23 cellular contexts compared by ENCODE assay signal in genomic region chr15:27847775-27848710, GRCh38.
DNase-seq lines count a peak whose midpoint lies in the region; TF ChIP-seq lines count a peak whose summit lies in the region.
"Had no signal": no experiment of that assay in that cellular context is flagged by ENCODE, and none has a peak within 500 bp of the region (broad histone marks: within the 10 kb centered on the region; RNA-seq: fewer than 3 reads in every experiment).

No MANE protein-coding gene starts in this region.

- H3K14ac ChIP-seq in neuronal stem cell (ENCODE audit: low read length) = no peak overlapping the region

- no peak overlapping the region for H4K91ac ChIP-seq in neuronal stem cell (ENCODE audit: low read depth, low read length, poor library complexity)

- H3K18ac ChIP-seq in neuronal stem cell (ENCODE audit: low read length) = peak overlapping the region; percentile 70

- peak overlapping the region; percentile 63 for H2AK5ac ChIP-seq in neuronal stem cell (ENCODE audit: low read depth, low read length)

- peaks cover 0 to 6% of the 10 kb centered on the region in 2 donors for H3K4me1 ChIP-seq in neuronal stem cell (ENCODE audit: control insufficient read depth in 2 of 2, insufficient read depth in 1 of 2, low read depth in 1 of 2, low read length in 2 of 2)
- H3K4me1 ChIP-seq in SK-N-SH (ENCODE audit: control insufficient read depth in 1 of 2, insufficient read depth in 2 of 2, low read depth in 1 of 2, low read length in 1 of 2) = no peaks in the 10 kb centered on the region; a peak in 1 of 4 replicates
- H3K4me1 ChIP-seq: BE2C, esophagus squamous epithelium, heart right ventricle had no signal

- no peak for TF ChIP-seq CTCF in SK-N-SH (IDR thresholded peaks at IDR 0.05)
- TF ChIP-seq CTCF in GM10248 (IDR thresholded peaks at IDR 0.05; ENCODE audit: control extremely low read depth, extremely low read depth, low read depth, missing control alignments) = no peak

- H3F3A ChIP-seq in SK-N-SH (replicated peaks; ENCODE audit: insufficient read depth) = no peaks in the 10 kb centered on the region

- H3K27me3 ChIP-seq in neuronal stem cell (ENCODE audit: control insufficient read depth in 3 of 3, insufficient read depth in 3 of 3, low read depth in 1 of 3, low read length in 3 of 3) (no peaks in the 10 kb centered on the region), SK-N-SH (ENCODE audit: insufficient read depth) (no peaks in the 10 kb centered on the region)
- H3K27me3 ChIP-seq: BE2C, esophagus squamous epithelium, foreskin keratinocyte, heart right ventricle had no signal

- POLR2A ChIA-PET in SK-N-SH (lab: Yijun Ruan, JAX) = no interaction called here
- POLR2A ChIA-PET in GM10248 (lab: Yijun Ruan, JAX) = no interaction called here

- no peak overlapping the region for H2BK120ac ChIP-seq in neuronal stem cell (ENCODE audit: low read depth, low read length)

- CTCF ChIA-PET in SK-N-SH (lab: Yijun Ruan, JAX) (interaction anchor here (0.6 kb wide), 1 partner anchor 23 kb away, joined by 3 read pairs; no protein-coding TSS in a partner anchor), GM10248 (lab: Yijun Ruan, JAX) (no interaction called here)

- H3K79me1 ChIP-seq in neuronal stem cell (ENCODE audit: low read depth, low read length) = peaks cover 1% of the 10 kb centered on the region

- H3K79me2 ChIP-seq in SK-N-SH (ENCODE audit: insufficient read depth) = no peaks in the 10 kb centered on the region

- H3K9me2 ChIP-seq in SK-N-SH = no peaks in the 10 kb centered on the region

- H3K4ac ChIP-seq in neuronal stem cell (ENCODE audit: low read length) = no peak overlapping the region

- H3K4me2 ChIP-seq in neuronal stem cell (ENCODE audit: insufficient read depth, low read length, poor library complexity, severe bottlenecking) (no peak overlapping the region), SK-N-SH (no peak overlapping the region)

- no peak for TF ChIP-seq EP300 in SK-N-SH (IDR thresholded peaks at IDR 0.05; ENCODE audit: borderline replicate concordance in 1 of 2, low read depth in 1 of 2, low read length in 1 of 2)

- DNase-seq in NCI-H146 (lab: John Stamatoyannopoulos, UW) (peak; percentile 27), NCI-H2171 treated with DMSO at 0.1 percent for 48 hours (lab: John Stamatoyannopoulos, UW) (peak; percentile 68), cerebellar cortex (ENCODE audit: low spot score) (peak; percentile 63), neuronal stem cell (ENCODE audit: low spot score) (no peak), CD1c-positive myeloid dendritic cell (ENCODE audit: extremely low spot score) (no peak), SK-N-SH (no peak), GM10248 (ENCODE audit: extremely low spot score) (no peak), kidney tubule cell (ENCODE audit: low spot score) (no peak)
- DNase-seq: activated B cell treated with CpG ODN at 0.5 μM for 24 hours; activated naive CD8-positive, alpha-beta T cell treated with anti-CD3 and anti-CD28 coated beads, Interleukin-2, amount 50 U/mL, for 24 hours; activated T-cell treated with anti-CD3 and anti-CD28 coated beads, Interleukin-2, amount 50 U/mL, for 24 hours; BE2C; CD8-positive, alpha-beta memory T cell; esophagus squamous epithelium; foreskin keratinocyte; heart right ventricle; kidney; MV-4-11; naive thymus-derived CD8-positive, alpha-beta T cell; NCI-H187; NCI-H446; NK-92 treated with Interleukin-12 subunit alpha and Interleukin-12 subunit beta, amount 100 ng/mL, for 24 hours; PC-3 had no signal

- peak overlapping the region; percentile 3 for H3K23ac ChIP-seq in neuronal stem cell (ENCODE audit: low read depth, low read length, poor library complexity)

- no peak overlapping the region for H2AFZ ChIP-seq in neuronal stem cell (ENCODE audit: low read length)
- H2AFZ ChIP-seq in SK-N-SH (ENCODE audit: low read depth) = no peak overlapping the region

- no peak overlapping the region for H3K27ac ChIP-seq in neuronal stem cell (replicated peaks; ENCODE audit: low read length)
- H3K27ac ChIP-seq in SK-N-SH (ENCODE audit: low read depth in 2 of 2, low read length in 1 of 2) = no peak overlapping the region
- H3K27ac ChIP-seq: esophagus squamous epithelium, foreskin keratinocyte, heart right ventricle had no signal

- no peak overlapping the region for H2BK15ac ChIP-seq in neuronal stem cell (ENCODE audit: low read length)

- H3K9me3 ChIP-seq in neuronal stem cell (replicated peaks in 1 of 2; ENCODE audit: control insufficient read depth in 2 of 2, insufficient read depth in 1 of 2, low read depth in 1 of 2, low read length in 2 of 2) (peaks cover 0 to 12% of the 10 kb centered on the region in 2 donors), SK-N-SH (no peaks in the 10 kb centered on the region; the same call in 1 of the 2 replicates)
- H3K9me3 ChIP-seq: BE2C, esophagus squamous epithelium had no signal

- no peak for TF ChIP-seq RAD21 in SK-N-SH (IDR thresholded peaks at IDR 0.05; ENCODE audit: low read length)

- H3K36me3 ChIP-seq in neuronal stem cell (replicated peaks in 1 of 2; ENCODE audit: control insufficient read depth in 2 of 2, insufficient read depth in 2 of 2, low read length in 2 of 2) (no peaks in the 10 kb centered on the region), SK-N-SH (replicated peaks in 1 of 2; ENCODE audit: control insufficient read depth in 1 of 2, insufficient read depth in 2 of 2, low read length in 1 of 2) (no peaks in the 10 kb centered on the region)
- H3K36me3 ChIP-seq: BE2C, esophagus squamous epithelium, heart right ventricle had no signal

- H4K8ac ChIP-seq in neuronal stem cell (ENCODE audit: low read depth, low read length) = no peak overlapping the region

- WGBS in neuronal stem cell (ENCODE audit: extremely low coverage in 2 of 2, insufficient read length in 2 of 2, insufficient replicate concordance in 1 of 2), 2 donors = no CpG with 5 or more reads among the region's 15 CpGs
- 34% methylated on average over 12 of the region's 15 CpGs for WGBS in SK-N-SH (ENCODE audit: low lambda C conversion rate)

- H3K9ac ChIP-seq in neuronal stem cell (ENCODE audit: low read depth, low read length, poor library complexity) = no peak overlapping the region
- H3K9ac ChIP-seq in SK-N-SH = no peak overlapping the region

- H2BK5ac ChIP-seq in neuronal stem cell (ENCODE audit: low read length) = no peak overlapping the region

- H3K4me3 ChIP-seq in neuronal stem cell (ENCODE audit: low read length in 2 of 2) = no peak overlapping the region
- H3K4me3 ChIP-seq in SK-N-SH (ENCODE audit: low read depth in 2 of 2, low read length in 1 of 2) = no peak overlapping the region
- H3K4me3 ChIP-seq: esophagus squamous epithelium, heart right ventricle had no signal

- no peak overlapping the region for H2BK12ac ChIP-seq in neuronal stem cell (ENCODE audit: low read length)

- no peaks in the 10 kb centered on the region for H4K20me1 ChIP-seq in SK-N-SH (ENCODE audit: insufficient read depth)

TF ChIP-seq in SK-N-SH, 30 proteins besides CTCF, POLR2A, EP300 and RAD21:
- TF ChIP-seq FOXJ3 (CRISPR knock-in tag; IDR thresholded peaks at IDR 0.05) (no peak), MAX (IDR thresholded peaks at IDR 0.05; ENCODE audit: low read depth) (no peak), REST (IDR thresholded peaks at IDR 0.05; ENCODE audit: low read depth, low read length) (no peak), POLR2AphosphoS5 (IDR thresholded peaks at IDR 0.05; ENCODE audit: low read depth, low read length) (no peak), FOSL2 (IDR thresholded peaks at IDR 0.05; ENCODE audit: borderline replicate concordance, low read depth) (no peak), MXI1 (IDR thresholded peaks at IDR 0.05; ENCODE audit: low read depth, low read length) (no peak)

Comparison
In these comparisons a context has a peak if more than half of its experiments do, and no peak if none do; other contexts are left out.
1. DNase-seq: peak in NCI-H146 (single experiment), NCI-H2171 treated with DMSO at 0.1 percent for 48 hours (single experiment) and cerebellar cortex (single experiment); none in neuronal stem cell (single experiment), CD1c-positive myeloid dendritic cell (single experiment), SK-N-SH (single experiment), GM10248 (single experiment) and kidney tubule cell (single experiment).